Comparison of ENCODE assay signal across 26 cellular contexts in the genomic region with DNA sequence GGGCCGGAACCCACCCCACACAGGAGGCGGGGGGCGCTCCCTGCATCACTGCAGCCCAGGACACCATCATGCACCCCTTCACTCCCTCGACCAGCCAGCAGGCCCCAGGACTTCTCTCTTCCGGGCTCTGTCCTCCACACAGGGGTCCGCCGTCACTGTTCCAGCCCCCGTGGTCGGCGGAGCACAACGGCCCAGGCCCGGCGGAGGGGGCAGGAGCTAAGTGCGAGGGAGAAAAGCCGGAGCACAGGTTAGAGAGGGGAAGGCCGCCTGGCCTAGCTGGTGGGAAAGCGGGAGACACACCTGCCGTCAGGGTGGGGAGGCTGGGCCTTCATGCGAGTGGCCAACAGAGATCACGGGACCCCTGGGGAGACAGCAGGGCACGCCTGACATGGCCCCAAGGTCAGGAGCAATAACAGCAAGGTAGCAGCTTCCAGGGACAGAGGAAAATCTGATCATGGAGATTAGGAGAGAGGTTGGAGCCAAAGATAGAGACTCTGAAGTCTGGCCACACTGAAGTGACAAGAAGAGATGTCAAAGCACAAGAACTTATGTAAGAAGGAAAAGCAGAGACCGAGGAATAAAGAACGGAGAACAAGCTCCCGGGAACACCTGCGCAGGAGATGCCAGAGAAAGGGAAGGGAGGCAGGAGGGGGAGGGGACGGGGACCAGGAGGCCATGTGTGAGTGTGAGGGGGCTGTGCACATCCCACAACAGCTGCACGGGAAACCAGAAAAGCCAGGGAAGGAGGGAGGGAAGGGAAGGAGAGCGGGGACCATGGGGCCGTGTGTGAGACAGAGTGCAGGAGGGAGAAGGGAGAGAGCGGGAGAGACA.
A peak's percentile ranks its signal among the peaks of the same experiment; 100 is the strongest.
DNase-seq lines count a peak whose midpoint lies in the region; TF ChIP-seq lines count a peak whose summit lies in the region.
"Had no signal": no experiment of that assay in that cellular context is flagged by ENCODE, and none has a peak within 500 bp of the region (broad histone marks: within the 10 kb centered on the region; RNA-seq: fewer than 3 reads in every experiment).

No MANE protein-coding gene starts in this region.

- H3K27ac Mint-ChIP-seq in glutamatergic neuron (ENCODE audit: unreplicated experiment): peak overlapping the region; percentile 85
- H3K27ac Mint-ChIP-seq: natural killer cell treated with Interleukin-12 subunit alpha and Interleukin-12 subunit beta and Interleukin-15 and Interleukin-18, amount 100 ng/mL, for 72 hours; stimulated activated naive CD8-positive, alpha-beta T cell treated with anti-CD3 and anti-CD28 coated beads, Interleukin-15, Interleukin-2, amounts not matched to agents 100 ng/mL and 50 ng/mL, for 24 hours had no signal

- no peaks in the 10 kb centered on the region for H3K79me2 ChIP-seq in smooth muscle cell (ENCODE audit: low read depth)

- no peaks in the 10 kb centered on the region for H3K36me3 ChIP-seq in smooth muscle cell (ENCODE audit: low read depth)
- peaks cover 0 to 5% (median 0%) of the 10 kb centered on the region in 4 donors for H3K36me3 ChIP-seq in sigmoid colon
- H3K36me3 ChIP-seq: HAP-1 had no signal

- no peak for TF ChIP-seq CTCF in glutamatergic neuron (IDR thresholded peaks at IDR 0.05; ENCODE audit: partially characterized antibody, unreplicated experiment)
- TF ChIP-seq CTCF in smooth muscle cell (IDR thresholded peaks at IDR 0.05; ENCODE audit: borderline replicate concordance, insufficient read depth, poor library complexity, severe bottlenecking): no peak
- no peak for TF ChIP-seq CTCF in sigmoid colon (IDR thresholded peaks at IDR 0.05)

- peaks cover 13% of the 10 kb centered on the region for H3K27me3 Mint-ChIP-seq in glutamatergic neuron (ENCODE audit: unreplicated experiment)
- H3K27me3 Mint-ChIP-seq: stimulated activated naive CD8-positive, alpha-beta T cell treated with anti-CD3 and anti-CD28 coated beads, Interleukin-15, Interleukin-2, amounts not matched to agents 100 ng/mL and 50 ng/mL, for 24 hours had no signal

- WGBS in smooth muscle cell (ENCODE audit: low lambda C conversion rate): 88% methylated on average over 30 of the region's 30 CpGs
- 93 to 95% methylated on average over 30 of the region's 30 CpGs for WGBS in sigmoid colon, 2 donors

- H3K4me2 ChIP-seq in smooth muscle cell: peak overlapping the region; percentile 40

- H3K4me3 ChIP-seq in smooth muscle cell (no peak overlapping the region), sigmoid colon (no peak overlapping the region)
- H3K4me3 ChIP-seq: HAP-1, tibial artery had no signal

- H3K27ac ChIP-seq in smooth muscle cell (ENCODE audit: low read depth) (peak overlapping the region; percentile 46), sigmoid colon (no peak overlapping the region)
- H3K27ac ChIP-seq: 22Rv1, epithelial cell of prostate, tibial artery had no signal

- TF ChIP-seq EP300 in sigmoid colon (IDR thresholded peaks at IDR 0.05): no peak

- peaks cover 5% of the 10 kb centered on the region for H3F3A ChIP-seq in smooth muscle cell (ENCODE audit: low read depth)

- H3K36me3 Mint-ChIP-seq in glutamatergic neuron (ENCODE audit: unreplicated experiment): peaks cover 5% of the 10 kb centered on the region
- H3K36me3 Mint-ChIP-seq: natural killer cell treated with Interleukin-12 subunit alpha and Interleukin-12 subunit beta and Interleukin-15 and Interleukin-18, amount 100 ng/mL, for 72 hours had no signal

- intact Hi-C loops in sigmoid colon (cut with DNase I): no loop called here

- H2AFZ ChIP-seq in smooth muscle cell (ENCODE audit: low read depth): no peak overlapping the region

- peak overlapping the region; percentile 12 for H3K4me3 Mint-ChIP-seq in glutamatergic neuron (ENCODE audit: unreplicated experiment)
- H3K4me3 Mint-ChIP-seq: natural killer cell treated with Interleukin-12 subunit alpha and Interleukin-12 subunit beta and Interleukin-15 and Interleukin-18, amount 100 ng/mL, for 72 hours; stimulated activated naive CD8-positive, alpha-beta T cell treated with anti-CD3 and anti-CD28 coated beads, Interleukin-15, Interleukin-2, amounts not matched to agents 100 ng/mL and 50 ng/mL, for 24 hours had no signal

- H3K9me3 Mint-ChIP-seq in glutamatergic neuron (ENCODE audit: unreplicated experiment): peaks cover 16% of the 10 kb centered on the region
- H3K9me3 Mint-ChIP-seq: natural killer cell treated with Interleukin-12 subunit alpha and Interleukin-12 subunit beta and Interleukin-15 and Interleukin-18, amount 100 ng/mL, for 72 hours; stimulated activated naive CD8-positive, alpha-beta T cell treated with anti-CD3 and anti-CD28 coated beads, Interleukin-15, Interleukin-2, amounts not matched to agents 100 ng/mL and 50 ng/mL, for 24 hours had no signal

- H3K9me3 ChIP-seq in smooth muscle cell (replicated peaks; ENCODE audit: low read depth) (no peaks in the 10 kb centered on the region), sigmoid colon (no peaks in the 10 kb centered on the region)
- H3K9me3 ChIP-seq: Caco-2, HAP-1, tibial artery had no signal

- peaks cover 11% of the 10 kb centered on the region for H4K20me1 ChIP-seq in smooth muscle cell (ENCODE audit: low read depth)

- no peak overlapping the region for H3K9ac ChIP-seq in smooth muscle cell (ENCODE audit: low read depth)

- H3K4me1 ChIP-seq in smooth muscle cell (ENCODE audit: low read depth) (peaks cover 10% of the 10 kb centered on the region), sigmoid colon (no peaks in the 10 kb centered on the region)
- H3K4me1 ChIP-seq: Caco-2, tibial artery had no signal

- peak; percentile 8 for DNase-seq in NCI-H2171 treated with DMSO at 0.1 percent for 48 hours (lab: John Stamatoyannopoulos, UW)
- no peak for DNase-seq in NCI-H2171 (lab: John Stamatoyannopoulos, UW)
- DNase-seq in NCI-H510A treated with DMSO at 0.1 percent for 48 hours (lab: John Stamatoyannopoulos, UW): peak; percentile 56
- DNase-seq in glutamatergic neuron: peak; percentile 58
- DNase-seq in smooth muscle cell (lab: John Stamatoyannopoulos, UW; ENCODE audit: unreplicated experiment): no peak
- no peak for DNase-seq in cortex of kidney (lab: John Stamatoyannopoulos, UW)
- DNase-seq in stimulated activated CD4-positive, alpha-beta T cell treated with anti-CD3 and anti-CD28 coated beads, Interleukin-2, amount 100 ng/mL, for 24 hours: no peak
- no peak for DNase-seq in sigmoid colon
- DNase-seq: activated CD4-positive, alpha-beta T cell treated with anti-CD3 and anti-CD28 coated beads for 4 hours; activated effector memory CD4-positive, alpha-beta T cell treated with Interleukin-2 at 50 U/mL for 16 hours; AML-193; Caco-2; DND-41; foreskin melanocyte; kidney; mesendoderm; NCI-H1105 treated with DMSO at 0.1 percent for 48 hours; NCI-H2081 treated with DMSO at 0.1 percent for 48 hours; NCI-H526; stimulated activated CD4-positive, alpha-beta T cell treated with anti-CD3 and anti-CD28 coated beads, Interleukin-2, amount 100 ng/mL, for 48 hours; tibial artery had no signal

- H3K4me1 Mint-ChIP-seq in glutamatergic neuron (ENCODE audit: low read depth, unreplicated experiment): peaks cover 46% of the 10 kb centered on the region

- no peaks in the 10 kb centered on the region for H3K27me3 ChIP-seq in smooth muscle cell (ENCODE audit: low read depth)
- H3K27me3 ChIP-seq in sigmoid colon: no peaks in the 10 kb centered on the region
- H3K27me3 ChIP-seq: tibial artery had no signal

- no peak for TF ChIP-seq POLR2A in sigmoid colon (IDR thresholded peaks at IDR 0.05)

Comparison
In these comparisons a context has a peak if more than half of its experiments do, and no peak if none do; other contexts are left out.
1. DNase-seq: peak in NCI-H2171 treated with DMSO at 0.1 percent for 48 hours (single experiment), NCI-H510A treated with DMSO at 0.1 percent for 48 hours (single experiment) and glutamatergic neuron (single experiment); none in NCI-H2171 (single experiment), smooth muscle cell (single experiment), cortex of kidney (single experiment), stimulated activated CD4-positive, alpha-beta T cell treated with anti-CD3 and anti-CD28 coated beads, Interleukin-2, amount 100 ng/mL, for 24 hours (0 of 2) and sigmoid colon (single experiment).